ENCODE assay signal across 12 cellular contexts in genomic region chr2:9699139-9699823, GRCh38.
A peak's percentile ranks its signal among the peaks of the same experiment; 100 is the strongest.
DNase-seq lines count a peak whose midpoint lies in the region; TF ChIP-seq lines count a peak whose summit lies in the region.
"Had no signal": no experiment of that assay in that cellular context is flagged by ENCODE, and none has a peak within 500 bp of the region (broad histone marks: within the 10 kb centered on the region; RNA-seq: fewer than 3 reads in every experiment).

No MANE protein-coding gene starts in this region.

- H3K4me3 ChIP-seq in osteoblast (ENCODE audit: insufficient read depth, low read length), result no peak overlapping the region
- H3K4me3 ChIP-seq: ascending aorta had no signal

- H3K27me3 Mint-ChIP-seq in activated CD4-positive, alpha-beta T cell treated with anti-CD3 and anti-CD28 coated beads, Interleukin-2, amount 10 ng/mL, durations not matched to agents 7 days and 5 days, result peaks cover 3% of the 10 kb centered on the region
- H3K27me3 Mint-ChIP-seq in progenitor cell of endocrine pancreas (no peaks in the 10 kb centered on the region), mesothelial cell of epicardium (ENCODE audit: low read depth) (no peaks in the 10 kb centered on the region)
- H3K27me3 Mint-ChIP-seq: stimulated activated naive CD8-positive, alpha-beta T cell treated with anti-CD3 and anti-CD28 coated beads, Interleukin-15, Interleukin-2, amounts not matched to agents 100 ng/mL and 50 ng/mL, for 24 hours had no signal

- no peaks in the 10 kb centered on the region for H3K27me3 ChIP-seq in osteoblast (ENCODE audit: insufficient read depth, low read length)
- H3K27me3 ChIP-seq: ascending aorta had no signal

- H3K9me3 Mint-ChIP-seq in activated CD4-positive, alpha-beta T cell treated with anti-CD3 and anti-CD28 coated beads, Interleukin-2, amount 10 ng/mL, durations not matched to agents 7 days and 5 days, result peaks cover 3% of the 10 kb centered on the region
- H3K9me3 Mint-ChIP-seq in progenitor cell of endocrine pancreas (ENCODE audit: low read depth) (peaks cover 4% of the 10 kb centered on the region), mesothelial cell of epicardium (peaks cover 16% of the 10 kb centered on the region)
- H3K9me3 Mint-ChIP-seq: stimulated activated naive CD8-positive, alpha-beta T cell treated with anti-CD3 and anti-CD28 coated beads, Interleukin-15, Interleukin-2, amounts not matched to agents 100 ng/mL and 50 ng/mL, for 24 hours had no signal

- H3K4me1 ChIP-seq in osteoblast (ENCODE audit: insufficient read depth, low read length), result peaks cover 17% of the 10 kb centered on the region
- H3K4me1 ChIP-seq: ascending aorta had no signal

- DNase-seq in activated CD4-positive, alpha-beta T cell treated with anti-CD3 and anti-CD28 coated beads, Interleukin-2, amount 10 ng/mL, durations not matched to agents 7 days and 5 days, result no peak
- DNase-seq in activated CD4-positive, alpha-beta T cell treated with anti-CD3 and anti-CD28 coated beads, Interleukin-2, amount 50 U/mL, for 4 hours, result no peak
- peak; percentile 8 for DNase-seq in OCI-M1 (lab: John Stamatoyannopoulos, UW)
- peak; percentile 26 for DNase-seq in dermis blood vessel endothelial cell
- no peak for DNase-seq in osteoblast (ENCODE audit: insufficient read length, low spot score, missing footprints)
- DNase-seq in progenitor cell of endocrine pancreas (ENCODE audit: low spot score, unreplicated experiment), result no peak
- no peak for DNase-seq in NAMALWA (ENCODE audit: low spot score)
- DNase-seq in mesothelial cell of epicardium (ENCODE audit: low spot score in 2 of 2, unreplicated experiment in 2 of 2), result no peak
- DNase-seq: activated CD4-positive, alpha-beta T cell treated with anti-CD3 and anti-CD28 coated beads for 48 hours; NCI-H1436 had no signal

- H3K27ac ChIP-seq in osteoblast (ENCODE audit: low read depth, low read length), result no peak overlapping the region
- H3K27ac ChIP-seq: ascending aorta had no signal

- peak overlapping the region; percentile 19 for H3K4me2 ChIP-seq in osteoblast (ENCODE audit: insufficient read depth, low read length)

- peak overlapping the region; percentile 43 for H3K27ac Mint-ChIP-seq in activated CD4-positive, alpha-beta T cell treated with anti-CD3 and anti-CD28 coated beads, Interleukin-2, amount 10 ng/mL, durations not matched to agents 7 days and 5 days
- H3K27ac Mint-ChIP-seq in progenitor cell of endocrine pancreas, result no peak overlapping the region
- no peak overlapping the region for H3K27ac Mint-ChIP-seq in mesothelial cell of epicardium
- H3K27ac Mint-ChIP-seq: stimulated activated naive CD8-positive, alpha-beta T cell treated with anti-CD3 and anti-CD28 coated beads, Interleukin-15, Interleukin-2, amounts not matched to agents 100 ng/mL and 50 ng/mL, for 24 hours had no signal

- H3K4me1 Mint-ChIP-seq in activated CD4-positive, alpha-beta T cell treated with anti-CD3 and anti-CD28 coated beads, Interleukin-2, amount 10 ng/mL, durations not matched to agents 7 days and 5 days, result peaks cover 50% of the 10 kb centered on the region
- peaks cover 12% of the 10 kb centered on the region for H3K4me1 Mint-ChIP-seq in progenitor cell of endocrine pancreas (ENCODE audit: low read depth)
- H3K4me1 Mint-ChIP-seq in mesothelial cell of epicardium, result peaks cover 2% of the 10 kb centered on the region

- CTCF ChIA-PET in activated CD4-positive, alpha-beta T cell treated with anti-CD3 and anti-CD28 coated beads, Interleukin-2, amount 10 ng/mL, durations not matched to agents 7 days and 5 days (lab: Charles Lee), result interaction anchor here (1.0 to 1.4 kb wide), 4 partner anchors 10 to 42 kb away, joined by 3 to 4 read pairs (median 3); no protein-coding TSS in a partner anchor

- no peaks in the 10 kb centered on the region for H3K79me2 ChIP-seq in osteoblast (ENCODE audit: insufficient read depth, low read length)

- H3K9me3 ChIP-seq in osteoblast (ENCODE audit: low read depth, low read length), result no peaks in the 10 kb centered on the region
- H3K9me3 ChIP-seq: ascending aorta had no signal

- H3K36me3 ChIP-seq in osteoblast (ENCODE audit: insufficient read depth, low read length), result no peaks in the 10 kb centered on the region
- H3K36me3 ChIP-seq: ascending aorta had no signal

- POLR2A ChIA-PET in activated CD4-positive, alpha-beta T cell treated with anti-CD3 and anti-CD28 coated beads, Interleukin-2, amount 10 ng/mL, durations not matched to agents 7 days and 5 days (lab: Charles Lee), result no interaction called here

- H3K4me3 Mint-ChIP-seq in activated CD4-positive, alpha-beta T cell treated with anti-CD3 and anti-CD28 coated beads, Interleukin-2, amount 10 ng/mL, durations not matched to agents 7 days and 5 days, result no peak overlapping the region
- H3K4me3 Mint-ChIP-seq in progenitor cell of endocrine pancreas (ENCODE audit: low read depth) (no peak overlapping the region), mesothelial cell of epicardium (no peak overlapping the region)
- H3K4me3 Mint-ChIP-seq: stimulated activated naive CD8-positive, alpha-beta T cell treated with anti-CD3 and anti-CD28 coated beads, Interleukin-15, Interleukin-2, amounts not matched to agents 100 ng/mL and 50 ng/mL, for 24 hours had no signal

- TF ChIP-seq CTCF in osteoblast (IDR thresholded peaks at IDR 0.05; ENCODE audit: extremely low read depth, low read depth, low read length) (no peak), progenitor cell of endocrine pancreas (IDR thresholded peaks at IDR 0.05; ENCODE audit: unreplicated experiment) (no peak), mesothelial cell of epicardium (IDR thresholded peaks at IDR 0.05; ENCODE audit: unreplicated experiment) (no peak)

- peak overlapping the region; percentile 1 for H2AFZ ChIP-seq in osteoblast (ENCODE audit: low read length)

- H3K36me3 Mint-ChIP-seq in activated CD4-positive, alpha-beta T cell treated with anti-CD3 and anti-CD28 coated beads, Interleukin-2, amount 10 ng/mL, durations not matched to agents 7 days and 5 days (ENCODE audit: low read depth), result peaks cover 7% of the 10 kb centered on the region
- H3K36me3 Mint-ChIP-seq in progenitor cell of endocrine pancreas (ENCODE audit: insufficient read depth) (no peaks in the 10 kb centered on the region), mesothelial cell of epicardium (no peaks in the 10 kb centered on the region)

- no peaks in the 10 kb centered on the region for H4K20me1 ChIP-seq in osteoblast (ENCODE audit: insufficient read depth, low read length)

Comparison
In these comparisons a context has a peak if more than half of its experiments do, and no peak if none do; other contexts are left out.
1. DNase-seq: peak in OCI-M1 (single experiment) and dermis blood vessel endothelial cell (single experiment); none in activated CD4-positive, alpha-beta T cell treated with anti-CD3 and anti-CD28 coated beads, Interleukin-2, amount 10 ng/mL, durations not matched to agents 7 days and 5 days (single experiment), activated CD4-positive, alpha-beta T cell treated with anti-CD3 and anti-CD28 coated beads, Interleukin-2, amount 50 U/mL, for 4 hours (0 of 2), osteoblast (single experiment), progenitor cell of endocrine pancreas (single experiment), NAMALWA (single experiment) and mesothelial cell of epicardium (0 of 2).